Comparison of ENCODE assay signal across 8 cellular contexts in the genomic region with DNA sequence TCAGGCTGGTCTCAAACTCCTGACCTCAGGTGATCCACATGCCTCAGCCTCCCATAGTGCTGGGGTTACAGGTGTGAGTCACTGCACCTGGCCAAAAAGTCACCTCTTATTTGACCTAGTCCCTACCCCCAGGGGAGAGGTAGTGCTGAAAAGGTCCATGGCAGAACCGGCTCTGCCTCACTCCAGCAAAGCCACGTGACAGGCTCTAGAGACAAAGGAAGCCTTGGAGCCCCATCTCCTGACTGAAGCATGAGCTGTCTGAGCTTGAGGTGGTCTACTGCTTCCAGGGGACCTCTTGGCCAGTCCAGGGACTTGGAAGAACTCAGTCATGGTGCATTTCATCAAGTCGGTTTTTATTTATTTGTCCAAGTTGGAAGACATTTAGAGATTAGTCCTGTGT. TPM values are rescaled to one million over a fixed set of nuclear protein-coding genes. Genes with fewer than 3 reads are reported as not detected.
"Had no signal": no experiment of that assay in that cellular context is flagged by ENCODE, and none has a peak within 500 bp of the region (broad histone marks: within the 10 kb centered on the region; RNA-seq: fewer than 3 reads in every experiment).

No MANE protein-coding gene starts in this region.

- H2AFZ ChIP-seq: GM23248 had no signal

- H3K4me3 ChIP-seq: GM23248 had no signal

- FAIRE-seq: HTR-8/SVneo had no signal

- DNase-seq: GM23248, GOT3, H7, HCEC 1CT, IMR-90, KG1 had no signal

- H3K9ac ChIP-seq: GM23248 had no signal

- H3K27ac ChIP-seq: GM23248 had no signal

RNA-seq across cellular contexts. Expression of gene ZNF518B, which starts 52.5 kb away (rescaled TPM):
- total RNA-seq: HT-29 had no signal
